In the genomic region with DNA sequence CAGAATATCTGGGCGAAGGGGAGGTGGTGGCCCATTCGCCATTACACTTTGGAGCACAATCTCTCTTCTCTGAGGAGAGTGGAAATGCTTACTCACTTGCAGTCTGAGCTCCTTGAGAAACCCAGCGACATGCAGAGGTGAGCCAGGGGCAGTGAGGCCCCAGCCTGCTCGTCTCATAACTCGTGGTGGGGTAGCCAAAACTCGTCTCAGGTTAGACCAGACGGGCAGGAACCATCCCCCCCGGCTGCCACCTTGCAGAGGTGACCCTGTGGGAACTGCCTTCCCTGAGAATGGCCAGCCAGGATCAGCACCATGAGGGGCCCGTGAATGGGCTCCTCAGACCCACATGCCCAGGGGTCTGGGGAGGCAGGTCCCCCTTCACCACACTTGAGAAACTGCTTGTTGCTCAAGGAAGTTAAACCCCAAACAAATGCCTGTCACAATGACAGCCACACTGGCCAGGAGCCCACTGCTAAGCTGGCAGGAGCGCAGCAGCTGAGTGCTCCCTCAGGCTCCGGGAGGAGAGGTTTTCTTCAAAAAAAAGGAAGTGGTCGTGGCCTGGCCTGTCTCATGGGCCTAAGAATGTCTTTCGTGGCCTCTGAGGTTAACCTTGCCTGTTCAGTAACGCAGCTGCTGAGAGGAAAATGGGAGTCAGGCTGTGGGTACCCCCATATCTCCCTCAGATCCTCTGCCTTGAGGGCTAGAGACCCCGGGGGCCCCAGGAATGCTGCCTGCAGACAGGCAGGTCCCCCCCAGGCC, we compare ENCODE assay signal across 8 cellular contexts. TPM values are rescaled to one million over a fixed set of nuclear protein-coding genes. Genes with fewer than 3 reads are reported as not detected.
DNase-seq lines count a peak whose midpoint lies in the region; ATAC-seq, FAIRE-seq and TF ChIP-seq lines count a peak whose summit lies in the region.

No MANE protein-coding gene starts in this region.

- in situ Hi-C loops in KBM-7 (cut with MboI; ENCODE audit: low pct_unique_long_range_greater_than_20kb, low sequenced_read_pairs) = no loop called here
- in situ Hi-C loops in mammary epithelial cell (cut with MboI; ENCODE audit: low sequenced_read_pairs in 2 of 2) = no loop called here

- intact Hi-C loops in mammary epithelial cell (cut with micrococcal nuclease) = no loop called here

- dilution Hi-C loops in mammary epithelial cell (cut with HindIII; ENCODE audit: low sequenced_read_pairs) = no loop called here

- TF ChIP-seq CTCF in mammary epithelial cell (conservative IDR thresholded peaks at IDR 0.05 in 1 of 2, IDR thresholded peaks at IDR 0.05 in 1 of 2; ENCODE audit: extremely low read depth in 1 of 2, insufficient read depth in 1 of 2, low read depth in 1 of 2, low read length in 2 of 2) = no peak

- H3K4me1 ChIP-seq in mammary epithelial cell (ENCODE audit: insufficient read depth, low read length) = peaks cover 16% of the 10 kb centered on the region

- ATAC-seq in HG03280 (IDR thresholded peaks at IDR 0.05; ENCODE audit: unreplicated experiment) = no peak

- no peak overlapping the region for H3K27ac ChIP-seq in mammary epithelial cell (ENCODE audit: insufficient read depth, low read depth, low read length)

- no TSS peak for BruUV-seq in mammary epithelial cell (replicated peaks; lab: Mats Ljungman, UMichigan)

- H3K4me2 ChIP-seq in mammary epithelial cell (ENCODE audit: insufficient read depth, low read depth, low read length) = no peak overlapping the region

- CTCF ChIA-PET in mammary epithelial cell (lab: Charles Lee; ENCODE audit: low non-redundant PET) = no interaction called here

- no peak overlapping the region for H3K4me3 ChIP-seq in mammary epithelial cell (replicated peaks in 1 of 3; ENCODE audit: insufficient read depth in 1 of 3, low read depth in 2 of 3, low read length in 3 of 3)

- peak; percentile 85 for FAIRE-seq in GM18507 (lab: Jason Lieb, UNC)

- H3K36me3 ChIP-seq in mammary epithelial cell (ENCODE audit: insufficient read depth, low read length) = no peaks in the 10 kb centered on the region

- peak overlapping the region; percentile 88 for H2AFZ ChIP-seq in mammary epithelial cell (ENCODE audit: low read depth, low read length)

- no peaks in the 10 kb centered on the region for H3K9me3 ChIP-seq in mammary epithelial cell (replicated peaks; ENCODE audit: insufficient read depth, low read length)

- no peak overlapping the region for H3K9ac ChIP-seq in mammary epithelial cell (ENCODE audit: insufficient read depth, low read length)

- H3K79me2 ChIP-seq in mammary epithelial cell (ENCODE audit: insufficient read depth, low read length) = no peaks in the 10 kb centered on the region

- WGBS in mammary epithelial cell (ENCODE audit: low coverage, missing lambda C conversion rate) = 54% methylated on average over 9 of the region's 15 CpGs

- H4K20me1 ChIP-seq in mammary epithelial cell (ENCODE audit: insufficient read depth, low read length) = no peaks in the 10 kb centered on the region

- no peak for DNase-seq in GM18507 (ENCODE audit: extremely low spot score, insufficient read length, low read depth)
- DNase-seq in KBM-7 = peak; percentile 94
- DNase-seq in mammary epithelial cell = peak; percentile 17
- peak; percentile 56 for DNase-seq in midbrain (lab: John Stamatoyannopoulos, UW)
- no peak for DNase-seq in stimulated activated CD4-positive, alpha-beta T cell treated with anti-CD3 and anti-CD28 coated beads, Interleukin-12 subunit alpha, Interleukin-12 subunit beta, amount 100 ng/mL, for 4 hours
- no peak for DNase-seq in activated CD4-positive, alpha-beta T cell treated with anti-CD3 and anti-CD28 coated beads, Interleukin-2, amount 50 U/mL, for 1 hour
- DNase-seq in NCI-H2029 (lab: John Stamatoyannopoulos, UW) = no peak

- no peaks in the 10 kb centered on the region for H3K27me3 ChIP-seq in mammary epithelial cell (ENCODE audit: insufficient read depth, low read length)

RNA-seq across cellular contexts. Expression of gene ALDH2, which starts 9.2 kb away (rescaled TPM):
- under 1 TPM in 1 of 2 donors, not detected in 1; 0.38 TPM for total RNA-seq in mammary epithelial cell
- polyA plus RNA-seq in mammary epithelial cell = not detected
- polyA minus RNA-seq in mammary epithelial cell = not detected

Comparison
In these comparisons a context has a peak if more than half of its experiments do, and no peak if none do; other contexts are left out.
1. DNase-seq: peak in KBM-7 (single experiment), mammary epithelial cell (single experiment) and midbrain (single experiment); none in GM18507 (single experiment), stimulated activated CD4-positive, alpha-beta T cell treated with anti-CD3 and anti-CD28 coated beads, Interleukin-12 subunit alpha, Interleukin-12 subunit beta, amount 100 ng/mL, for 4 hours (single experiment), activated CD4-positive, alpha-beta T cell treated with anti-CD3 and anti-CD28 coated beads, Interleukin-2, amount 50 U/mL, for 1 hour (single experiment) and NCI-H2029 (single experiment).